29 cellular contexts compared by ENCODE assay signal in genomic region chr2:186716004-186716403, GRCh38.
"Had no signal": no experiment of that assay in that cellular context is flagged by ENCODE, and none has a peak within 500 bp of the region (broad histone marks: within the 10 kb centered on the region; RNA-seq: fewer than 3 reads in every experiment).

No MANE protein-coding gene starts in this region.

- H3K79me2 ChIP-seq: parathyroid adenoma had no signal

- H3K36me3 Mint-ChIP-seq: natural killer cell; stimulated activated effector memory CD8-positive, alpha-beta T cell treated with anti-CD3 and anti-CD28 coated beads, Interleukin-12 subunit alpha, Interleukin-12 subunit beta, amount 100 ng/mL, for 72 hours; stimulated activated naive B cell treated with anti-CD40 and anti-IgM and Interleukin-4, amounts not matched to agents 10 μg/mL and 1 μg/mL and 100 μg/mL, for 72 hours had no signal

- DNase-seq: natural killer cell; occipital lobe; ovary; posterior cingulate gyrus; psoas muscle; right cardiac atrium; right lobe of liver; sigmoid colon; small intestine; stimulated activated CD4-positive, alpha-beta T cell treated with anti-CD3 and anti-CD28 coated beads, Interleukin-15, amount 100 ng/mL, for 24 hours; stimulated activated CD4-positive, alpha-beta T cell treated with anti-CD3 and anti-CD28 coated beads, Interleukin-2, amount 100 ng/mL, for 24 hours; stimulated activated CD4-positive, alpha-beta T cell treated with anti-CD3 and anti-CD28 coated beads, Interleukin-2, amount 100 ng/mL, for 48 hours; stimulated activated CD4-positive, alpha-beta T cell treated with anti-CD3 and anti-CD28 coated beads, Interleukin-4, amount 100 ng/mL, for 24 hours; stimulated activated naive B cell treated with anti-CD40 and anti-IgM and Interleukin-4, amounts not matched to agents 10 μg/mL and 1 μg/mL and 100 μg/mL, for 72 hours; stimulated activated naive CD4-positive, alpha-beta T cell treated with Interleukin-2 at 50 U/mL for 16 hours; stomach; thyroid gland; trophoblast cell; upper lobe of left lung had no signal

- H3K27me3 ChIP-seq: neural progenitor cell, ovary, right lobe of liver, sigmoid colon, stomach, thyroid gland, tibial nerve, upper lobe of left lung, vagina had no signal

- H3K4me3 Mint-ChIP-seq: natural killer cell; nephron; neural progenitor cell; stimulated activated effector memory CD8-positive, alpha-beta T cell treated with anti-CD3 and anti-CD28 coated beads, Interleukin-12 subunit alpha, Interleukin-12 subunit beta, amount 100 ng/mL, for 72 hours; stimulated activated naive B cell treated with anti-CD40 and anti-IgM and Interleukin-4, amounts not matched to agents 10 μg/mL and 1 μg/mL and 100 μg/mL, for 72 hours; stimulated activated naive CD8-positive, alpha-beta T cell treated with anti-CD3 and anti-CD28 coated beads, Interleukin-15, Interleukin-2, amounts not matched to agents 100 ng/mL and 50 ng/mL, for 24 hours had no signal

- H3K4me1 Mint-ChIP-seq: natural killer cell; stimulated activated effector memory CD8-positive, alpha-beta T cell treated with anti-CD3 and anti-CD28 coated beads, Interleukin-12 subunit alpha, Interleukin-12 subunit beta, amount 100 ng/mL, for 72 hours; stimulated activated naive B cell treated with anti-CD40 and anti-IgM and Interleukin-4, amounts not matched to agents 10 μg/mL and 1 μg/mL and 100 μg/mL, for 72 hours had no signal

- ATAC-seq: natural killer cell; psoas muscle; right cardiac atrium; right lobe of liver; stimulated activated effector memory CD8-positive, alpha-beta T cell treated with anti-CD3 and anti-CD28 coated beads, Interleukin-12 subunit alpha, Interleukin-12 subunit beta, amount 100 ng/mL, for 72 hours; stimulated activated naive B cell treated with anti-CD40 and anti-IgM and Interleukin-4, amounts not matched to agents 10 μg/mL and 1 μg/mL and 100 μg/mL, for 72 hours had no signal

- H3K36me3 ChIP-seq: neural progenitor cell, ovary, right lobe of liver, sigmoid colon, stomach, thoracic aorta, thyroid gland, tibial nerve, upper lobe of left lung, vagina had no signal

- H3K27ac Mint-ChIP-seq: natural killer cell; progenitor cell of endocrine pancreas; stimulated activated effector memory CD8-positive, alpha-beta T cell treated with anti-CD3 and anti-CD28 coated beads, Interleukin-12 subunit alpha, Interleukin-12 subunit beta, amount 100 ng/mL, for 72 hours; stimulated activated naive B cell treated with anti-CD40 and anti-IgM and Interleukin-4, amounts not matched to agents 10 μg/mL and 1 μg/mL and 100 μg/mL, for 72 hours; stimulated activated naive CD8-positive, alpha-beta T cell treated with anti-CD3 and anti-CD28 coated beads, Interleukin-15, Interleukin-2, amounts not matched to agents 100 ng/mL and 50 ng/mL, for 24 hours had no signal

- H3K9me3 ChIP-seq: ovary, psoas muscle, right lobe of liver, sigmoid colon, stomach, thoracic aorta, thyroid gland, tibial nerve, upper lobe of left lung, vagina had no signal

- FAIRE-seq: small intestine, urothelium cell line had no signal

- H3K27me3 Mint-ChIP-seq: progenitor cell of endocrine pancreas; stimulated activated naive B cell treated with anti-CD40 and anti-IgM and Interleukin-4, amounts not matched to agents 10 μg/mL and 1 μg/mL and 100 μg/mL, for 72 hours; stimulated activated naive CD8-positive, alpha-beta T cell treated with anti-CD3 and anti-CD28 coated beads, Interleukin-15, Interleukin-2, amounts not matched to agents 100 ng/mL and 50 ng/mL, for 24 hours had no signal

- H3K4me2 ChIP-seq: neural progenitor cell had no signal

- H3K27ac ChIP-seq: ovary, parathyroid adenoma, psoas muscle, right lobe of liver, sigmoid colon, stomach, thoracic aorta, thyroid gland, tibial nerve, upper lobe of left lung, vagina had no signal

- H3K9me3 Mint-ChIP-seq: natural killer cell; nephron; neural progenitor cell; stimulated activated effector memory CD8-positive, alpha-beta T cell treated with anti-CD3 and anti-CD28 coated beads, Interleukin-12 subunit alpha, Interleukin-12 subunit beta, amount 100 ng/mL, for 72 hours; stimulated activated naive B cell treated with anti-CD40 and anti-IgM and Interleukin-4, amounts not matched to agents 10 μg/mL and 1 μg/mL and 100 μg/mL, for 72 hours; stimulated activated naive CD8-positive, alpha-beta T cell treated with anti-CD3 and anti-CD28 coated beads, Interleukin-15, Interleukin-2, amounts not matched to agents 100 ng/mL and 50 ng/mL, for 24 hours had no signal

- H2AFZ ChIP-seq: neural progenitor cell, parathyroid adenoma had no signal

- H3K4me3 ChIP-seq: neural progenitor cell, ovary, psoas muscle, right lobe of liver, sigmoid colon, stomach, thoracic aorta, thyroid gland, tibial nerve, upper lobe of left lung, vagina had no signal

- H3K4me1 ChIP-seq: psoas muscle, right lobe of liver, sigmoid colon, stomach, thyroid gland, tibial nerve, upper lobe of left lung, vagina had no signal
